Comparison of ENCODE assay signal across 19 cellular contexts in genomic region chr6:97175806-97176205, GRCh38.
"Had no signal": no experiment of that assay in that cellular context is flagged by ENCODE, and none has a peak within 500 bp of the region (broad histone marks: within the 10 kb centered on the region; RNA-seq: fewer than 3 reads in every experiment).

No MANE protein-coding gene starts in this region.

- H3K27me3 Mint-ChIP-seq: activated CD4-positive, alpha-beta T cell treated with anti-CD3 and anti-CD28 coated beads, Interleukin-2, amount 10 ng/mL, durations not matched to agents 7 days and 5 days; effector memory CD8-positive, alpha-beta T cell; memory B cell; naive B cell had no signal

- H3K27ac ChIP-seq: gastrocnemius medialis, left ventricle myocardium inferior had no signal

- H3K9me3 Mint-ChIP-seq: activated CD4-positive, alpha-beta T cell treated with anti-CD3 and anti-CD28 coated beads, Interleukin-2, amount 10 ng/mL, durations not matched to agents 7 days and 5 days; effector memory CD8-positive, alpha-beta T cell; T-helper 1 cell treated with Interleukin-12 subunit alpha and Interleukin-12 subunit beta and Interleukin-4 antibody, amounts not matched to agents 30 μg/mL and 1 μg/mL, for 36 hours had no signal

- H3K4me3 ChIP-seq: gastrocnemius medialis, left ventricle myocardium inferior, mucosa of descending colon had no signal

- H3K27me3 ChIP-seq: gastrocnemius medialis had no signal

- H3K4me1 ChIP-seq: gastrocnemius medialis, left ventricle myocardium inferior had no signal

- H3K4me3 Mint-ChIP-seq: activated CD4-positive, alpha-beta T cell treated with anti-CD3 and anti-CD28 coated beads, Interleukin-2, amount 10 ng/mL, durations not matched to agents 7 days and 5 days; effector memory CD8-positive, alpha-beta T cell; memory B cell; naive B cell; neural crest cell; T-helper 1 cell treated with Interleukin-12 subunit alpha and Interleukin-12 subunit beta and Interleukin-4 antibody, amounts not matched to agents 30 μg/mL and 1 μg/mL, for 36 hours had no signal

- H3K4me1 Mint-ChIP-seq: activated CD4-positive, alpha-beta T cell treated with anti-CD3 and anti-CD28 coated beads, Interleukin-2, amount 10 ng/mL, durations not matched to agents 7 days and 5 days; memory B cell had no signal

- DNase-seq: activated CD4-positive, alpha-beta T cell treated with anti-CD3 and anti-CD28 coated beads, Interleukin-2, amount 10 ng/mL, durations not matched to agents 7 days and 5 days; activated CD8-positive, alpha-beta memory T cell treated with anti-CD3 and anti-CD28 coated beads, Interleukin-2, amount 50 U/mL, for 4 hours; activated effector memory CD4-positive, alpha-beta T cell treated with Interleukin-2 at 50 U/mL for 16 hours; activated naive CD4-positive, alpha-beta T cell treated with anti-CD3 and anti-CD28 coated beads, Interleukin-2, amount 50 U/mL, for 16 hours; activated T-cell treated with anti-CD3 and anti-CD28 coated beads, Interleukin-2, amount 50 U/mL, for 48 hours; caudate nucleus; effector memory CD8-positive, alpha-beta T cell; gastrocnemius medialis; head of caudate nucleus; left ventricle myocardium inferior; mucosa of descending colon; naive B cell; stimulated activated CD4-positive, alpha-beta T cell treated with anti-CD3 and anti-CD28 coated beads, Interleukin-12 subunit alpha, Interleukin-12 subunit beta, amount 100 ng/mL, for 4 hours; stimulated activated CD4-positive, alpha-beta T cell treated with anti-CD3 and anti-CD28 coated beads, Interleukin-1b, Interleukin-23, amount 100 ng/mL, for 48 hours; stimulated activated CD8-positive, alpha-beta memory T cell treated with anti-CD3 and anti-CD28 coated beads, Interleukin-4, amount 100 ng/mL, for 48 hours; stimulated activated naive CD4-positive, alpha-beta T cell had no signal

- H3K27ac Mint-ChIP-seq: activated CD4-positive, alpha-beta T cell treated with anti-CD3 and anti-CD28 coated beads, Interleukin-2, amount 10 ng/mL, durations not matched to agents 7 days and 5 days; effector memory CD8-positive, alpha-beta T cell; memory B cell; T-helper 1 cell treated with Interleukin-12 subunit alpha and Interleukin-12 subunit beta and Interleukin-4 antibody, amounts not matched to agents 30 μg/mL and 1 μg/mL, for 36 hours had no signal

- H3K9me3 ChIP-seq: gastrocnemius medialis, left ventricle myocardium inferior, mucosa of descending colon had no signal

- H3K36me3 ChIP-seq: gastrocnemius medialis had no signal
